Comparison of ENCODE assay signal across 37 cellular contexts in the genomic region with DNA sequence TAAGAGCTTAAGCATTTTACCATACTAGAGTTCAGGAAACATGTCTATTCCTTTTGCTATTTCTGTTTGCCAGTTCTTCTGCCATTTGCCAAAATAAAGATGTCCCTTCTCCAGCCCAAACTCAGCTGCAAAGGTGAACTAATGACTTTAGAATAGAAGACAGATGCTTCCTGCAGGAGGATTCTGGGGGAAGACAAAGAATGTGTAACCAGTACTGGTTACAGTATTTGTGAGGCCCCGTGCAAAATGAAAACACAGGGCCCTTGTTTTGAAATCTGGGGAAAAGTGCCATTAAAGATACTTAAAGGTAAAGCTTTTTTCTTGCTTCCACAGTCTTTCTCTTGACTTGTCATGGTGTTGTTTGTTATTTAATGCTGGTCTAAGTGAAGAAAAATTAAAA. TPM values are rescaled to one million over a fixed set of nuclear protein-coding genes. Genes with fewer than 3 reads are reported as not detected.
"Had no signal": no experiment of that assay in that cellular context is flagged by ENCODE, and none has a peak within 500 bp of the region (broad histone marks: within the 10 kb centered on the region; RNA-seq: fewer than 3 reads in every experiment).

No MANE protein-coding gene starts in this region.

- H3K36me3 ChIP-seq: ascending aorta, cardiac muscle cell had no signal

- H3K4me3 Mint-ChIP-seq: activated B cell treated with CpG ODN at 0.5 μM for 24 hours; activated CD4-positive, alpha-beta memory T cell treated with anti-CD3 and anti-CD28 coated beads for 36 hours; activated CD4-positive, alpha-beta T cell treated with anti-CD3 and anti-CD28 coated beads, Interleukin-2, amount 10 ng/mL, durations not matched to agents 24 days and 14 days; activated CD8-positive, alpha-beta T cell treated with anti-CD3 and anti-CD28 coated beads for 36 hours; activated naive CD4-positive, alpha-beta T cell treated with anti-CD3 and anti-CD28 coated beads, Interleukin-2, amount 10 ng/mL, durations not matched to agents 7 days and 5 days; activated naive CD4-positive, alpha-beta T cell treated with anti-CD3 and anti-CD28 coated beads, Interleukin-2, amount 50 U/mL, for 24 hours; activated naive CD8-positive, alpha-beta T cell; activated naive CD8-positive, alpha-beta T cell treated with anti-CD3 and anti-CD28 coated beads, Interleukin-2, amount 10 ng/mL, durations not matched to agents 7 days and 5 days; activated naive CD8-positive, alpha-beta T cell treated with anti-CD3 and anti-CD28 coated beads, Interleukin-2, amount 50 U/mL, for 24 hours; brain; central memory CD8-positive, alpha-beta T cell; T-helper 1 cell treated with Interleukin-12 subunit alpha and Interleukin-12 subunit beta and Interleukin-4 antibody, amounts not matched to agents 30 μg/mL and 1 μg/mL, for 36 hours; T-helper 2 cell treated with Interferon-gamma antibody and Interleukin-4, amounts not matched to agents 5 μg/mL and 100 μg/mL, for 36 hours had no signal

- DNase-seq: activated B cell treated with CpG ODN at 0.5 μM for 24 hours; activated CD4-positive, alpha-beta memory T cell treated with anti-CD3 and anti-CD28 coated beads for 36 hours; activated CD4-positive, alpha-beta T cell treated with anti-CD3 and anti-CD28 coated beads for 4 hours; activated CD4-positive, alpha-beta T cell treated with anti-CD3 and anti-CD28 coated beads, Interleukin-2, amount 10 ng/mL, durations not matched to agents 24 days and 14 days; activated CD4-positive, alpha-beta T cell treated with anti-CD3 and anti-CD28 coated beads, Interleukin-2, amount 50 U/mL, for 1 hour; activated CD4-positive, alpha-beta T cell treated with anti-CD3 and anti-CD28 coated beads, Interleukin-2, amount 50 U/mL, for 4 hours; activated CD4-positive, CD25-positive, alpha-beta regulatory T cell treated with anti-CD3 and anti-CD28 coated beads, Interleukin-2, amount 50 U/mL, for 72 hours; activated CD8-positive, alpha-beta memory T cell treated with anti-CD3 and anti-CD28 coated beads, Interleukin-2, amount 50 U/mL, for 4 hours; activated CD8-positive, alpha-beta T cell treated with anti-CD3 and anti-CD28 coated beads for 36 hours; activated effector memory CD4-positive, alpha-beta T cell treated with Interleukin-2 at 50 U/mL for 16 hours; activated gamma-delta T cell; activated naive CD4-positive, alpha-beta T cell treated with anti-CD3 and anti-CD28 coated beads, Interleukin-2, amount 10 ng/mL, durations not matched to agents 7 days and 5 days; activated naive CD4-positive, alpha-beta T cell treated with Interleukin-2 at 50 U/mL for 16 hours; activated naive CD8-positive, alpha-beta T cell treated with anti-CD3 and anti-CD28 coated beads, Interleukin-2, amount 10 ng/mL, durations not matched to agents 7 days and 5 days; activated naive CD8-positive, alpha-beta T cell treated with anti-CD3 and anti-CD28 coated beads, Interleukin-2, amount 50 U/mL, for 24 hours; activated T-cell treated with anti-CD3 and anti-CD28 coated beads for 4 hours; activated T-cell treated with anti-CD3 and anti-CD28 coated beads, Interleukin-2, amount 50 U/mL, for 1 hour; activated T-cell treated with anti-CD3 and anti-CD28 coated beads, Interleukin-2, amount 50 U/mL, for 48 hours; amygdala; anterior cingulate cortex; caudate nucleus; T-helper 1 cell; T-helper 2 cell; T-helper 9 cell had no signal

- H3K4me1 ChIP-seq: ascending aorta had no signal

- H3K27ac Mint-ChIP-seq: activated B cell treated with CpG ODN at 0.5 μM for 24 hours; activated CD4-positive, alpha-beta memory T cell treated with anti-CD3 and anti-CD28 coated beads for 36 hours; activated CD4-positive, alpha-beta T cell treated with anti-CD3 and anti-CD28 coated beads, Interleukin-2, amount 10 ng/mL, durations not matched to agents 24 days and 14 days; activated CD8-positive, alpha-beta T cell treated with anti-CD3 and anti-CD28 coated beads for 36 hours; activated naive CD4-positive, alpha-beta T cell treated with anti-CD3 and anti-CD28 coated beads, Interleukin-2, amount 10 ng/mL, durations not matched to agents 7 days and 5 days; activated naive CD4-positive, alpha-beta T cell treated with anti-CD3 and anti-CD28 coated beads, Interleukin-2, amount 50 U/mL, for 24 hours; activated naive CD8-positive, alpha-beta T cell; activated naive CD8-positive, alpha-beta T cell treated with anti-CD3 and anti-CD28 coated beads, Interleukin-2, amount 10 ng/mL, durations not matched to agents 7 days and 5 days; activated naive CD8-positive, alpha-beta T cell treated with anti-CD3 and anti-CD28 coated beads, Interleukin-2, amount 50 U/mL, for 24 hours; activated T-helper 2 cell treated with anti-CD3 and anti-CD28 coated beads, Interferon-gamma antibody, Interleukin-2, Interleukin-4, amounts not matched to agents 10 μg/mL and 5 μg/mL and 100 μg/mL, durations not matched to agents 14 hours and 24 hours and 36 hours; brain; T-helper 1 cell treated with Interleukin-12 subunit alpha and Interleukin-12 subunit beta and Interleukin-4 antibody, amounts not matched to agents 30 μg/mL and 1 μg/mL, for 36 hours; T-helper 2 cell treated with Interferon-gamma antibody and Interleukin-4, amounts not matched to agents 5 μg/mL and 100 μg/mL, for 36 hours had no signal

- H3K4me1 Mint-ChIP-seq: activated B cell treated with CpG ODN at 0.5 μM for 24 hours; activated CD4-positive, alpha-beta T cell treated with anti-CD3 and anti-CD28 coated beads, Interleukin-2, amount 10 ng/mL, durations not matched to agents 24 days and 14 days; activated naive CD4-positive, alpha-beta T cell treated with anti-CD3 and anti-CD28 coated beads, Interleukin-2, amount 10 ng/mL, durations not matched to agents 7 days and 5 days; activated naive CD4-positive, alpha-beta T cell treated with anti-CD3 and anti-CD28 coated beads, Interleukin-2, amount 50 U/mL, for 24 hours; activated naive CD8-positive, alpha-beta T cell treated with anti-CD3 and anti-CD28 coated beads, Interleukin-2, amount 10 ng/mL, durations not matched to agents 7 days and 5 days; activated naive CD8-positive, alpha-beta T cell treated with anti-CD3 and anti-CD28 coated beads, Interleukin-2, amount 50 U/mL, for 24 hours; central memory CD8-positive, alpha-beta T cell had no signal

- H3K27me3 ChIP-seq: ascending aorta had no signal

- ATAC-seq: activated CD8-positive, alpha-beta T cell treated with anti-CD3 and anti-CD28 coated beads for 36 hours; activated naive CD8-positive, alpha-beta T cell treated with anti-CD3 and anti-CD28 coated beads, Interleukin-2, amount 50 U/mL, for 24 hours had no signal

- H3K4me3 ChIP-seq: ascending aorta, cardiac muscle cell had no signal

- H3K27ac ChIP-seq: ascending aorta, cardiac muscle cell, VCaP had no signal

- H3K9me3 ChIP-seq: ascending aorta had no signal

- H3K36me3 Mint-ChIP-seq: activated CD4-positive, alpha-beta memory T cell treated with anti-CD3 and anti-CD28 coated beads for 36 hours; activated naive CD4-positive, alpha-beta T cell treated with anti-CD3 and anti-CD28 coated beads, Interleukin-2, amount 10 ng/mL, durations not matched to agents 7 days and 5 days; activated naive CD4-positive, alpha-beta T cell treated with anti-CD3 and anti-CD28 coated beads, Interleukin-2, amount 50 U/mL, for 24 hours; activated naive CD8-positive, alpha-beta T cell; activated naive CD8-positive, alpha-beta T cell treated with anti-CD3 and anti-CD28 coated beads, Interleukin-2, amount 10 ng/mL, durations not matched to agents 7 days and 5 days; brain had no signal

- H3K9me3 Mint-ChIP-seq: activated B cell treated with CpG ODN at 0.5 μM for 24 hours; activated CD4-positive, alpha-beta memory T cell treated with anti-CD3 and anti-CD28 coated beads for 36 hours; activated CD4-positive, alpha-beta T cell treated with anti-CD3 and anti-CD28 coated beads, Interleukin-2, amount 10 ng/mL, durations not matched to agents 24 days and 14 days; activated CD8-positive, alpha-beta T cell treated with anti-CD3 and anti-CD28 coated beads for 36 hours; activated naive CD4-positive, alpha-beta T cell treated with anti-CD3 and anti-CD28 coated beads, Interleukin-2, amount 10 ng/mL, durations not matched to agents 7 days and 5 days; activated naive CD4-positive, alpha-beta T cell treated with anti-CD3 and anti-CD28 coated beads, Interleukin-2, amount 50 U/mL, for 24 hours; activated naive CD8-positive, alpha-beta T cell treated with anti-CD3 and anti-CD28 coated beads, Interleukin-2, amount 10 ng/mL, durations not matched to agents 7 days and 5 days; activated naive CD8-positive, alpha-beta T cell treated with anti-CD3 and anti-CD28 coated beads, Interleukin-2, amount 50 U/mL, for 24 hours; activated T-helper 2 cell treated with anti-CD3 and anti-CD28 coated beads, Interferon-gamma antibody, Interleukin-2, Interleukin-4, amounts not matched to agents 10 μg/mL and 5 μg/mL and 100 μg/mL, durations not matched to agents 14 hours and 24 hours and 36 hours; brain; central memory CD8-positive, alpha-beta T cell; T-helper 1 cell treated with Interleukin-12 subunit alpha and Interleukin-12 subunit beta and Interleukin-4 antibody, amounts not matched to agents 30 μg/mL and 1 μg/mL, for 36 hours; T-helper 2 cell treated with Interferon-gamma antibody and Interleukin-4, amounts not matched to agents 5 μg/mL and 100 μg/mL, for 36 hours had no signal

RNA-seq across cellular contexts. Expression of a gene that starts 46.5 kb away (rescaled TPM):
- total RNA-seq: activated B cell treated with CpG ODN at 0.5 μM for 24 hours; activated CD4-positive, alpha-beta memory T cell treated with anti-CD3 and anti-CD28 coated beads for 36 hours; activated CD4-positive, alpha-beta T cell treated with anti-CD3 and anti-CD28 coated beads, Interleukin-2, amount 10 ng/mL, durations not matched to agents 24 days and 14 days; activated CD8-positive, alpha-beta memory T cell treated with anti-CD3 and anti-CD28 coated beads for 36 hours; activated CD8-positive, alpha-beta T cell treated with anti-CD3 and anti-CD28 coated beads for 36 hours; activated naive CD8-positive, alpha-beta T cell treated with anti-CD3 and anti-CD28 coated beads, Interleukin-2, amount 10 ng/mL, durations not matched to agents 7 days and 5 days; activated T-helper 2 cell treated with anti-CD3 and anti-CD28 coated beads, Interferon-gamma antibody, Interleukin-2, Interleukin-4, amounts not matched to agents 10 μg/mL and 5 μg/mL and 100 μg/mL, durations not matched to agents 14 hours and 24 hours and 36 hours; bronchial epithelial cell; cardiac muscle cell; cerebellum had no signal
- polyA plus RNA-seq: cardiac muscle cell had no signal
